Comparison of ENCODE assay signal across 17 cellular contexts in the genomic region with DNA sequence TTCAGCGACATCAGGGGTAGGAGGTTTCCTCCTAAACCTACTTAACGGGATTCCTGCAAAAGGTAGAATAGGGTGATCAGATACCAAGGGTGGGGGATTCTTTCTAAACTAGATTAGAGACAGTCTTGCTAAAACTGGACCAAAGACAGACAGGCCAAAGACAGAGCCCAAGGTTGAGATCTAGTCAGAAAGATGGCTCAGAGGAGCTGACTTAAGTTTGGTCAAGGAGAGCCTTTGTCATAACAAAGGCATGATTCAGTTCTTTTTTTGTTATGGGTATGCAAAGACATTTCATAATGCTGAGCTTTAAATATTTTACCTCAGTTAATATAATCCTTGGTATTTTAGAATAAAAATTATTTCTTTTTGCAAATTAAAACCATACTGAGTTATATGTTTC.
"Had no signal": no experiment of that assay in that cellular context is flagged by ENCODE, and none has a peak within 500 bp of the region (broad histone marks: within the 10 kb centered on the region; RNA-seq: fewer than 3 reads in every experiment).

No MANE protein-coding gene starts in this region.

- ATAC-seq: activated T-cell treated with anti-CD3 and anti-CD28 coated beads, Interleukin-2, amount 50 U/mL, for 72 hours; naive thymus-derived CD8-positive, alpha-beta T cell had no signal

- H3K4me1 Mint-ChIP-seq: activated CD4-positive, alpha-beta memory T cell treated with anti-CD3 and anti-CD28 coated beads, Interleukin-2, amount 10 ng/mL, durations not matched to agents 7 days and 5 days; activated naive CD8-positive, alpha-beta T cell treated with anti-CD3 and anti-CD28 coated beads, Interleukin-2, amount 10 ng/mL, durations not matched to agents 7 days and 5 days had no signal

- H3K9me3 ChIP-seq: colonic mucosa, neutrophil had no signal

- H3K4me1 ChIP-seq: colonic mucosa, spleen had no signal

- DNase-seq: activated CD4-positive, alpha-beta memory T cell treated with anti-CD3 and anti-CD28 coated beads, Interleukin-2, amount 10 ng/mL, durations not matched to agents 7 days and 5 days; activated gamma-delta T cell treated with Interleukin-2 at 50 U/mL for 16 hours; activated naive CD8-positive, alpha-beta T cell treated with anti-CD3 and anti-CD28 coated beads, Interleukin-2, amount 10 ng/mL, durations not matched to agents 7 days and 5 days; activated T-cell treated with anti-CD3 and anti-CD28 coated beads, Interleukin-2, amount 50 U/mL, for 72 hours; colonic mucosa; hippocampal formation; naive thymus-derived CD8-positive, alpha-beta T cell; right cardiac atrium; spleen; stimulated activated CD4-positive, alpha-beta T cell treated with anti-CD3 and anti-CD28 coated beads, Interleukin-2, amount 100 ng/mL, for 24 hours; stimulated activated naive CD4-positive, alpha-beta T cell; substantia nigra; T-helper 2 cell; trophoblast cell had no signal

- H3K27ac Mint-ChIP-seq: activated CD4-positive, alpha-beta memory T cell treated with anti-CD3 and anti-CD28 coated beads, Interleukin-2, amount 10 ng/mL, durations not matched to agents 7 days and 5 days; activated naive CD8-positive, alpha-beta T cell treated with anti-CD3 and anti-CD28 coated beads, Interleukin-2, amount 10 ng/mL, durations not matched to agents 7 days and 5 days; activated T-cell treated with anti-CD3 and anti-CD28 coated beads, Interleukin-2, amount 50 U/mL, for 72 hours had no signal

- H3K27ac ChIP-seq: cardiac muscle cell, colonic mucosa, neutrophil had no signal

- H3K9me3 Mint-ChIP-seq: activated CD4-positive, alpha-beta memory T cell treated with anti-CD3 and anti-CD28 coated beads, Interleukin-2, amount 10 ng/mL, durations not matched to agents 7 days and 5 days; activated naive CD8-positive, alpha-beta T cell treated with anti-CD3 and anti-CD28 coated beads, Interleukin-2, amount 10 ng/mL, durations not matched to agents 7 days and 5 days; activated T-cell treated with anti-CD3 and anti-CD28 coated beads, Interleukin-2, amount 50 U/mL, for 72 hours had no signal

- H3K27me3 Mint-ChIP-seq: activated CD4-positive, alpha-beta memory T cell treated with anti-CD3 and anti-CD28 coated beads, Interleukin-2, amount 10 ng/mL, durations not matched to agents 7 days and 5 days; activated naive CD8-positive, alpha-beta T cell treated with anti-CD3 and anti-CD28 coated beads, Interleukin-2, amount 10 ng/mL, durations not matched to agents 7 days and 5 days; naive thymus-derived CD8-positive, alpha-beta T cell had no signal

- H3K4me3 Mint-ChIP-seq: activated CD4-positive, alpha-beta memory T cell treated with anti-CD3 and anti-CD28 coated beads, Interleukin-2, amount 10 ng/mL, durations not matched to agents 7 days and 5 days; activated naive CD8-positive, alpha-beta T cell treated with anti-CD3 and anti-CD28 coated beads, Interleukin-2, amount 10 ng/mL, durations not matched to agents 7 days and 5 days; activated T-cell treated with anti-CD3 and anti-CD28 coated beads, Interleukin-2, amount 50 U/mL, for 72 hours; naive thymus-derived CD8-positive, alpha-beta T cell had no signal

- H3K4me3 ChIP-seq: cardiac muscle cell, colonic mucosa, lung, spleen had no signal

- H3K27me3 ChIP-seq: cardiac muscle cell, colonic mucosa, neutrophil, spleen had no signal
